15 cellular contexts compared by ENCODE assay signal in the genomic region with DNA sequence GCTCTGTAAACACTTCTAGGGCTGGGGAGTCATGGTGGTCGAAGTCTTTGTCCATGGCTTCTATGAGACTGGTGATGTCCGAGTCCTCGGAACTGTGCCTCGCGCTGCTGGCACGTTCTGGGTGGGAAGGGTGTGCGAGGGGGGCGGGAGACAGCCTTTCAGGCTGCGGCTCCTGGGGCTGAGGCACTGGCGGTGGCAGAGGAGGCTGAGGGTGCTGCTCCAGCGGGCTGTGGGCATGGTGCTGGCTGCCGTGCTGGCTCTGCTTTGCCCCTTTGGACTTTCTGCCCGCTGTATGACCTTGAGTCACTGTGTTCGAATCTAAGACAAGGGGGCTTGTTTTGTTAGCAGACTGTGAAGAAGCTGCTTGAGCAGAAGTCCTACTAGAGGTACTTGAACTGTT.
DNase-seq lines count a peak whose midpoint lies in the region; ATAC-seq and TF ChIP-seq lines count a peak whose summit lies in the region.
"Had no signal": no experiment of that assay in that cellular context is flagged by ENCODE, and none has a peak within 500 bp of the region (broad histone marks: within the 10 kb centered on the region; RNA-seq: fewer than 3 reads in every experiment).

No MANE protein-coding gene starts in this region.

- BruUV-seq in HCT116 (replicated peaks; lab: Mats Ljungman, UMichigan) = TSS peak; percentile 34
- BruUV-seq in mammary epithelial cell (replicated peaks; lab: Mats Ljungman, UMichigan) = TSS peak; percentile 76

- no peak for DNase-seq in activated T-cell treated with anti-CD3 and anti-CD28 coated beads, Interleukin-2, amount 50 U/mL, for 24 hours
- DNase-seq in activated T-cell treated with anti-CD3 and anti-CD28 coated beads, Interleukin-2, amount 50 U/mL, for 48 hours = no peak
- DNase-seq in HCT116 (ENCODE audit: low read depth, low spot score) (no peak), mammary epithelial cell (no peak), thyroid gland (peak; percentile 36 to 67), chondrocyte (ENCODE audit: low spot score) (no peak)
- DNase-seq: 8988T; AML-193; CD4-positive, CD25-positive, alpha-beta regulatory T cell; DMS 273 treated with DMSO at 0.1 percent for 48 hours; EL; HFFc6 had no signal

- no peak overlapping the region for H2AFZ ChIP-seq in HCT116 (ENCODE audit: low read depth, low read length, poor library complexity, severe bottlenecking)
- no peak overlapping the region for H2AFZ ChIP-seq in mammary epithelial cell (ENCODE audit: low read depth, low read length)

- H3K36me3 Mint-ChIP-seq in activated T-cell treated with anti-CD3 and anti-CD28 coated beads, Interleukin-2, amount 50 U/mL, for 24 hours (ENCODE audit: low read depth) = peaks cover 78% of the 10 kb centered on the region
- H3K36me3 Mint-ChIP-seq in chondrocyte (ENCODE audit: low read depth) = peaks cover 21% of the 10 kb centered on the region

- H3K9ac ChIP-seq in HCT116 (ENCODE audit: low read length) (no peak overlapping the region), mammary epithelial cell (ENCODE audit: insufficient read depth, low read length) (no peak overlapping the region)
- H3K9ac ChIP-seq: BLaER1 had no signal

- no peaks in the 10 kb centered on the region for H3K27me3 ChIP-seq in HCT116 (ENCODE audit: insufficient read depth, low read length)
- H3K27me3 ChIP-seq in mammary epithelial cell (ENCODE audit: insufficient read depth, low read length) = no peaks in the 10 kb centered on the region
- H3K27me3 ChIP-seq in thyroid gland = no peaks in the 10 kb centered on the region
- H3K27me3 ChIP-seq: BLaER1 had no signal

- H3K27me3 Mint-ChIP-seq in activated T-cell treated with anti-CD3 and anti-CD28 coated beads, Interleukin-2, amount 50 U/mL, for 24 hours = no peaks in the 10 kb centered on the region
- no peaks in the 10 kb centered on the region for H3K27me3 Mint-ChIP-seq in chondrocyte (ENCODE audit: low read depth)
- H3K27me3 Mint-ChIP-seq: CD4-positive, CD25-positive, alpha-beta regulatory T cell had no signal

- peak overlapping the region; percentile 18 for H3K27ac Mint-ChIP-seq in activated T-cell treated with anti-CD3 and anti-CD28 coated beads, Interleukin-2, amount 50 U/mL, for 24 hours
- no peak overlapping the region for H3K27ac Mint-ChIP-seq in chondrocyte (ENCODE audit: unreplicated experiment)
- H3K27ac Mint-ChIP-seq: CD4-positive, CD25-positive, alpha-beta regulatory T cell; HFFc6 had no signal

- ATAC-seq in HCT116 (no peak), GM21619 (IDR thresholded peaks at IDR 0.05; ENCODE audit: unreplicated experiment) (no peak)

- no peaks in the 10 kb centered on the region for H4K20me1 ChIP-seq in HCT116 (ENCODE audit: insufficient read depth)
- no peaks in the 10 kb centered on the region for H4K20me1 ChIP-seq in mammary epithelial cell (ENCODE audit: insufficient read depth, low read length)
- H4K20me1 ChIP-seq: BLaER1 had no signal

- RAD21 ChIA-PET in HCT116 (lab: Charles Lee; ENCODE audit: low non-redundant PET in 1 of 2, low total read pairs in 2 of 2, uncharacterized antibody in 2 of 2, unreplicated experiment in 2 of 2) = no interaction called here

- in situ Hi-C loops in mammary epithelial cell (cut with MboI; ENCODE audit: low sequenced_read_pairs in 2 of 2) = no loop called here

- H3K9me3 Mint-ChIP-seq in activated T-cell treated with anti-CD3 and anti-CD28 coated beads, Interleukin-2, amount 50 U/mL, for 24 hours = no peaks in the 10 kb centered on the region
- no peaks in the 10 kb centered on the region for H3K9me3 Mint-ChIP-seq in chondrocyte (ENCODE audit: low read depth)
- H3K9me3 Mint-ChIP-seq: CD4-positive, CD25-positive, alpha-beta regulatory T cell; HFFc6 had no signal

- H3K79me2 ChIP-seq in HCT116 (ENCODE audit: insufficient read depth, low read length) = no peaks in the 10 kb centered on the region
- H3K79me2 ChIP-seq in mammary epithelial cell (ENCODE audit: insufficient read depth, low read length) = no peaks in the 10 kb centered on the region

- no peak overlapping the region for H3K4me3 ChIP-seq in HCT116 (replicated peaks in 1 of 2; ENCODE audit: low read depth in 1 of 2, low read length in 2 of 2)
- H3K4me3 ChIP-seq in mammary epithelial cell (replicated peaks in 1 of 3; ENCODE audit: insufficient read depth in 1 of 3, low read depth in 2 of 3, low read length in 3 of 3) = no peak overlapping the region
- no peak overlapping the region for H3K4me3 ChIP-seq in thyroid gland (replicated peaks in 1 of 3)
- H3K4me3 ChIP-seq: BLaER1, HAP-1 had no signal

- H3K27ac ChIP-seq in HCT116 (ENCODE audit: low read depth, low read length) (no peak overlapping the region), mammary epithelial cell (ENCODE audit: insufficient read depth, low read depth, low read length) (no peak overlapping the region), thyroid gland (no peak overlapping the region)
- H3K27ac ChIP-seq: BLaER1 had no signal

- POLR2A ChIA-PET in HCT116 (lab: Charles Lee) = no interaction called here

- no peak for TF ChIP-seq RAD21 in HCT116 (IDR thresholded peaks at IDR 0.05; ENCODE audit: low read depth)

- no peak overlapping the region for H3K4me2 ChIP-seq in HCT116 (ENCODE audit: low read length)
- no peak overlapping the region for H3K4me2 ChIP-seq in mammary epithelial cell (ENCODE audit: insufficient read depth, low read depth, low read length)
- H3K4me2 ChIP-seq: BLaER1 had no signal

- CTCF ChIA-PET in HCT116 (lab: Charles Lee) (interaction anchor here (1.6 kb wide), 1 partner anchor 18 kb away, joined by 3 read pairs; no protein-coding TSS in a partner anchor), mammary epithelial cell (lab: Charles Lee; ENCODE audit: low non-redundant PET) (no interaction called here)

- TF ChIP-seq CTCF in HCT116 (IDR thresholded peaks at IDR 0.05 in 2 of 3, conservative IDR thresholded peaks at IDR 0.05 in 1 of 3; ENCODE audit: borderline replicate concordance in 1 of 3, insufficient read depth in 1 of 3, low read depth in 2 of 3, low read length in 2 of 3) (no peak), mammary epithelial cell (conservative IDR thresholded peaks at IDR 0.05 in 1 of 2, IDR thresholded peaks at IDR 0.05 in 1 of 2; ENCODE audit: extremely low read depth in 1 of 2, insufficient read depth in 1 of 2, low read depth in 1 of 2, low read length in 2 of 2) (no peak), thyroid gland (IDR thresholded peaks at IDR 0.05) (no peak), chondrocyte (IDR thresholded peaks at IDR 0.05) (no peak)

- no peaks in the 10 kb centered on the region for H3K4me1 Mint-ChIP-seq in activated T-cell treated with anti-CD3 and anti-CD28 coated beads, Interleukin-2, amount 50 U/mL, for 24 hours (ENCODE audit: low read depth)
- no peaks in the 10 kb centered on the region for H3K4me1 Mint-ChIP-seq in chondrocyte (ENCODE audit: low read depth)
- H3K4me1 Mint-ChIP-seq: CD4-positive, CD25-positive, alpha-beta regulatory T cell had no signal

- H3K36me3 ChIP-seq in HCT116 (ENCODE audit: control insufficient read depth in 1 of 2, insufficient read depth in 2 of 2, low read length in 2 of 2) (peaks cover 2 to 10% of the 10 kb centered on the region in 2 experiments; a peak in 2 of 4 replicates), mammary epithelial cell (ENCODE audit: insufficient read depth, low read length) (peaks cover 20% of the 10 kb centered on the region), thyroid gland (peaks cover 12 to 16% of the 10 kb centered on the region in 2 donors)

- H3K9me2 ChIP-seq in HCT116 (ENCODE audit: insufficient read depth) = no peaks in the 10 kb centered on the region

- dilution Hi-C loops in mammary epithelial cell (cut with HindIII; ENCODE audit: low sequenced_read_pairs) = no loop called here

- TF ChIP-seq POLR2A in HCT116 (IDR thresholded peaks at IDR 0.05; ENCODE audit: borderline replicate concordance, extremely low read depth, insufficient read depth, insufficient read length) = no peak
- TF ChIP-seq POLR2A in thyroid gland (IDR thresholded peaks at IDR 0.05) = no peak

- H3K4me3 Mint-ChIP-seq in activated T-cell treated with anti-CD3 and anti-CD28 coated beads, Interleukin-2, amount 50 U/mL, for 24 hours = no peak overlapping the region
- H3K4me3 Mint-ChIP-seq in chondrocyte (ENCODE audit: unreplicated experiment) = no peak overlapping the region
- H3K4me3 Mint-ChIP-seq: CD4-positive, CD25-positive, alpha-beta regulatory T cell; HFFc6 had no signal

- H3K4me1 ChIP-seq in HCT116 (ENCODE audit: control insufficient read depth in 1 of 2, insufficient read depth in 2 of 2, low read length in 2 of 2) (no peaks in the 10 kb centered on the region), mammary epithelial cell (ENCODE audit: insufficient read depth, low read length) (no peaks in the 10 kb centered on the region), thyroid gland (no peaks in the 10 kb centered on the region)
- H3K4me1 ChIP-seq: HAP-1 had no signal

- H3K9me3 ChIP-seq in HCT116 (ENCODE audit: control insufficient read depth in 1 of 2, insufficient read depth in 1 of 2, low read depth in 1 of 2, low read length in 2 of 2) = no peaks in the 10 kb centered on the region
- no peaks in the 10 kb centered on the region for H3K9me3 ChIP-seq in mammary epithelial cell (replicated peaks; ENCODE audit: insufficient read depth, low read length)
- no peaks in the 10 kb centered on the region for H3K9me3 ChIP-seq in thyroid gland
- H3K9me3 ChIP-seq: HAP-1 had no signal

- intact Hi-C loops in HCT116 (cut with micrococcal nuclease) (no loop called here), mammary epithelial cell (cut with micrococcal nuclease) (no loop called here), thyroid gland (cut with DNase I) (no loop called here)

- 89% methylated on average over 12 of the region's 14 CpGs for WGBS in mammary epithelial cell (ENCODE audit: low coverage, missing lambda C conversion rate)
- WGBS in thyroid gland, 2 donors = 80 to 83% methylated on average over 12 to 14 of the region's 14 CpGs

TF ChIP-seq in HCT116, 20 proteins besides CTCF, POLR2A, EP300 and RAD21:
- TF ChIP-seq TCF7L2 (IDR thresholded peaks at IDR 0.05; ENCODE audit: borderline replicate concordance, extremely low read depth, insufficient read depth, insufficient read length) = no peak
- no peak for TF ChIP-seq ELF1 (IDR thresholded peaks at IDR 0.05; ENCODE audit: borderline replicate concordance, low read depth)
- TF ChIP-seq, protein P1, sequence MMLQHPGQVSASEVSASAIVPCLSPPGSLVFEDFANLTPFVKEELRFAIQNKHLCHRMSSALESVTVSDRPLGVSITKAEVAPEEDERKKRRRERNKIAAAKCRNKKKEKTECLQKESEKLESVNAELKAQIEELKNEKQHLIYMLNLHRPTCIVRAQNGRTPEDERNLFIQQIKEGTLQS (IDR thresholded peaks at IDR 0.05) = no peak
- no peak for TF ChIP-seq CEBPB (IDR thresholded peaks at IDR 0.05; ENCODE audit: low read depth)

Comparison
In these comparisons a context has a peak if more than half of its experiments do, and no peak if none do; other contexts are left out.
1. DNase-seq: peak in thyroid gland (2 of 2); none in activated T-cell treated with anti-CD3 and anti-CD28 coated beads, Interleukin-2, amount 50 U/mL, for 24 hours (single experiment), activated T-cell treated with anti-CD3 and anti-CD28 coated beads, Interleukin-2, amount 50 U/mL, for 48 hours (0 of 2), HCT116 (single experiment), mammary epithelial cell (single experiment) and chondrocyte (single experiment).